20 cellular contexts compared by ENCODE assay signal in the genomic region with DNA sequence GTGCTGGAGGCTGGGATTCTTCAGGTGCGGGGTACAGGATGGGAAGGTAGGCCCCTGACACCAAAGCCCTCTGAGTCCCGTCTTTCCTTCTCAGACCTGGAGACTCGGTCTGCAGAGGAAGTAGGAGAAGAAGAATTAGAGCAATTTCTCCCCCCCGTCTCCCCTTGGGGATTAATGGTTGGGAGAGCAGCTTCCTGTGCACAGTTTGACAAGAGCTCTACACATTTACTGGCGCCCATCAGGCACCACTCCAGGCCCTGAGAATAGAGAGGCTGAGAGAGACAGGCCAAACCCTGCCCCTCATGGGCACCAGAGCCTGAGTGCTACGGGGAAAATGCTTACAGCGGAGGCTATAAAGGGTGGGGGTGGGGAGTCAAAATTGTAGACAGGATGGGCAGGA. TPM values are rescaled to one million over a fixed set of nuclear protein-coding genes. Genes with fewer than 3 reads are reported as not detected.
A peak's percentile ranks its signal among the peaks of the same experiment; 100 is the strongest.
DNase-seq lines count a peak whose midpoint lies in the region; ATAC-seq, FAIRE-seq and TF ChIP-seq lines count a peak whose summit lies in the region.
"Had no signal": no experiment of that assay in that cellular context is flagged by ENCODE, and none has a peak within 500 bp of the region (broad histone marks: within the 10 kb centered on the region; RNA-seq: fewer than 3 reads in every experiment).

No MANE protein-coding gene starts in this region.

- no peak for TF ChIP-seq CTCF in body of pancreas (IDR thresholded peaks at IDR 0.05)
- no peak for TF ChIP-seq CTCF in heart right ventricle (IDR thresholded peaks at IDR 0.05)

- H3K27me3 ChIP-seq in body of pancreas = no peaks in the 10 kb centered on the region
- H3K27me3 ChIP-seq in heart right ventricle = peaks cover 0 to 30% (median 4%) of the 10 kb centered on the region in 7 donors
- H3K27me3 ChIP-seq: breast epithelium, right lobe of liver, SJCRH30 had no signal

- H3K9me3 ChIP-seq in body of pancreas = no peaks in the 10 kb centered on the region
- no peaks in the 10 kb centered on the region for H3K9me3 ChIP-seq in heart right ventricle
- H3K9me3 ChIP-seq: breast epithelium, esophagus muscularis mucosa, HAP-1, right lobe of liver, SJCRH30, tibial artery had no signal

- H3K27ac ChIP-seq in body of pancreas = peak overlapping the region in 3 of 4 donors; percentile 50 to 78 (median 74)
- H3K27ac ChIP-seq in heart right ventricle = no peak overlapping the region
- H3K27ac ChIP-seq: esophagus muscularis mucosa, neural progenitor cell, right lobe of liver, SJCRH30, tibial artery had no signal

- no peaks in the 10 kb centered on the region for H3K36me3 ChIP-seq in body of pancreas (replicated peaks in 1 of 2; ENCODE audit: insufficient read depth in 1 of 2, low read depth in 2 of 2)
- H3K36me3 ChIP-seq in heart right ventricle = no peaks in the 10 kb centered on the region
- H3K36me3 ChIP-seq: breast epithelium, esophagus muscularis mucosa, HAP-1, neural progenitor cell, right lobe of liver, SJCRH30, tibial artery had no signal

- DNase-seq in COLO668 (lab: John Stamatoyannopoulos, UW; ENCODE audit: unreplicated experiment) (peak; percentile 41), GM12891 (ENCODE audit: insufficient read length, low spot score) (no peak), NCI-H345 (lab: John Stamatoyannopoulos, UW) (peak; percentile 45), body of pancreas (no peak), HCEC 1CT (no peak), sciatic nerve (ENCODE audit: low spot score) (no peak), heart right ventricle (no peak), pons (ENCODE audit: low spot score) (no peak)
- DNase-seq: activated CD4-positive, alpha-beta T cell treated with anti-CD3 and anti-CD28 coated beads, Interleukin-2, amount 50 U/mL, for 48 hours; activated naive CD8-positive, alpha-beta T cell treated with anti-CD3 and anti-CD28 coated beads for 36 hours; activated T-cell treated with anti-CD3 and anti-CD28 coated beads, Interleukin-2, amount 50 U/mL, for 4 hours; DMS53; MM.1S; right lobe of liver; SJCRH30; tibial artery had no signal

- ATAC-seq in body of pancreas (no peak), sciatic nerve (no peak), heart right ventricle (no peak)
- ATAC-seq: activated T-cell treated with anti-CD3 and anti-CD28 coated beads, Interleukin-2, amount 50 U/mL, for 4 hours; right lobe of liver had no signal

- intact Hi-C loops in body of pancreas (cut with DNase I) = no loop called here
- intact Hi-C loops in sciatic nerve (cut with DNase I) = no loop called here
- intact Hi-C loops in heart right ventricle (cut with DNase I) = no loop called here

- WGBS in body of pancreas, 2 donors = 70 to 85% methylated on average over 7 of the region's 7 CpGs
- 41 to 47% methylated on average over 7 of the region's 7 CpGs for WGBS in heart right ventricle, 2 donors

- no peak for TF ChIP-seq POLR2A in GM12891 (IDR thresholded peaks at IDR 0.05; ENCODE audit: low read depth, low read length)
- TF ChIP-seq POLR2A in body of pancreas (IDR thresholded peaks at IDR 0.05) = no peak

- H3K4me1 ChIP-seq in body of pancreas (peaks cover 56% of the 10 kb centered on the region), heart right ventricle (peaks cover 5 to 42% (median 28%) of the 10 kb centered on the region in 9 donors)

- H3K4me3 ChIP-seq in body of pancreas = no peak overlapping the region
- no peak overlapping the region for H3K4me3 ChIP-seq in heart right ventricle
- H3K4me3 ChIP-seq: breast epithelium, esophagus muscularis mucosa, HAP-1, neural progenitor cell, right lobe of liver, SJCRH30, tibial artery had no signal

- FAIRE-seq in GM12891 (lab: Jason Lieb, UNC) = peak; percentile 23

TF ChIP-seq in GM12891, 5 proteins besides CTCF, POLR2A, EP300 and RAD21:
- TF ChIP-seq SPI1 (IDR thresholded peaks at IDR 0.05; ENCODE audit: low read depth, low read length) = peak; percentile 23; the same call in 1 of the 2 replicates
- TF ChIP-seq POLR2AphosphoS5 (IDR thresholded peaks at IDR 0.05; ENCODE audit: low read depth, low read length) = no peak

RNA-seq across cellular contexts. Expression of a gene that starts 3.5 kb away (rescaled TPM):
- 7.5 TPM for polyA plus RNA-seq in GM12891 (2012; ENCODE audit: low read depth, missing spikeins)
- 1 to 10 TPM; 1.0 to 5.9 TPM for total RNA-seq in body of pancreas
- total RNA-seq in sciatic nerve = 1.8 TPM
- total RNA-seq in heart right ventricle = 1 to 10 TPM in 8 of 10 donors, under 1 TPM in 2; 0.56 to 6.5 (median 1.2) TPM
- polyA plus RNA-seq in heart right ventricle = 1 to 10 TPM in 1 of 2 donors, under 1 TPM in 1; 0.87 to 4.4 TPM

RNA-seq across cellular contexts. Expression of a gene that starts 44.9 kb away (rescaled TPM):
- 15.3 TPM for polyA plus RNA-seq in GM12891 (2012; ENCODE audit: low read depth, missing spikeins)
- total RNA-seq in body of pancreas = 10 to 100 TPM; 16.3 to 30.7 TPM
- 29.2 TPM for total RNA-seq in sciatic nerve
- 10 to 100 TPM; 17.8 to 29.0 (median 26.1) TPM for total RNA-seq in heart right ventricle
- polyA plus RNA-seq in heart right ventricle = 10 to 100 TPM in 1 of 2 donors, 1 to 10 TPM in 1; 6.2 to 23.1 TPM

RNA-seq across cellular contexts. Expression of a gene that starts 45.1 kb away (rescaled TPM):
- 931 TPM for polyA plus RNA-seq in GM12891 (2012; ENCODE audit: low read depth, missing spikeins)
- total RNA-seq in body of pancreas (100 to 1,000 TPM; 259 to 291 TPM), sciatic nerve (277 TPM), heart right ventricle (1,000 to 10,000 TPM; 1,221 to 2,099 (median 1,899) TPM)
- polyA plus RNA-seq in heart right ventricle = 1,000 to 10,000 TPM; 2,661 to 4,942 TPM

Comparison
In these comparisons a context has a peak if more than half of its experiments do, and no peak if none do; other contexts are left out.
1. DNase-seq: peak in COLO668 (single experiment) and NCI-H345 (single experiment); none in GM12891 (single experiment), body of pancreas (0 of 4), HCEC 1CT (single experiment), sciatic nerve (single experiment), heart right ventricle (0 of 2) and pons (single experiment).
2. H3K27ac ChIP-seq: peak in body of pancreas (3 of 4); none in heart right ventricle (0 of 10).